ENCODE assay signal across 17 cellular contexts in genomic region chr6:157272372-157272771, GRCh38.
"Had no signal": no experiment of that assay in that cellular context is flagged by ENCODE, and none has a peak within 500 bp of the region (broad histone marks: within the 10 kb centered on the region; RNA-seq: fewer than 3 reads in every experiment).

No MANE protein-coding gene starts in this region.

- H3K9me3 ChIP-seq: gastrocnemius medialis, left lung, thyroid gland had no signal

- DNase-seq: activated CD4-positive, alpha-beta T cell treated with anti-CD3 and anti-CD28 coated beads, Interleukin-2, amount 10 ng/mL, durations not matched to agents 24 days and 14 days; activated CD8-positive, alpha-beta T cell treated with anti-CD3 and anti-CD28 coated beads for 36 hours; activated naive CD4-positive, alpha-beta T cell treated with anti-CD3 and anti-CD28 coated beads, Interleukin-2, amount 50 U/mL, for 16 hours; activated T-cell treated with anti-CD3 and anti-CD28 coated beads, Interleukin-2, amount 50 U/mL, for 24 hours; aorta; effector CD4-positive, alpha-beta T cell; gastrocnemius medialis; kidney; mammary epithelial cell; nephron progenitor cell; nucleus accumbens; retina; stimulated activated CD4-positive, alpha-beta T cell treated with anti-CD3 and anti-CD28 coated beads, Interleukin-4, amount 100 ng/mL, for 1 hour; T-helper 1 cell; T1000; thyroid gland had no signal

- H3K36me3 ChIP-seq: gastrocnemius medialis, left lung, thyroid gland had no signal

- H3K27ac ChIP-seq: left lung had no signal

- H3K27me3 ChIP-seq: gastrocnemius medialis, thyroid gland had no signal

- H3K4me3 ChIP-seq: gastrocnemius medialis, left lung, thyroid gland had no signal
